10 cellular contexts compared by ENCODE assay signal in genomic region chr19:17026041-17026658, GRCh38. TPM values are rescaled to one million over a fixed set of nuclear protein-coding genes. Genes with fewer than 3 reads are reported as not detected.
DNase-seq lines count a peak whose midpoint lies in the region; ATAC-seq and TF ChIP-seq lines count a peak whose summit lies in the region.
"Had no signal": no experiment of that assay in that cellular context is flagged by ENCODE, and none has a peak within 500 bp of the region (broad histone marks: within the 10 kb centered on the region; RNA-seq: fewer than 3 reads in every experiment).

No MANE protein-coding gene starts in this region.

- no peaks in the 10 kb centered on the region for H3K36me3 ChIP-seq in heart right ventricle
- no peaks in the 10 kb centered on the region for H3K36me3 ChIP-seq in mucosa of descending colon (ENCODE audit: low read depth)

- peak overlapping the region in 6 of 10 donors; percentile 15 to 75 (median 37) for H3K27ac ChIP-seq in heart right ventricle
- H3K27ac ChIP-seq: KMS-11 had no signal

- peak overlapping the region; percentile 9 to 56 (median 48) for H3K4me3 ChIP-seq in heart right ventricle
- H3K4me3 ChIP-seq in choroid plexus epithelial cell (ENCODE audit: low read depth, low read length): peak overlapping the region; percentile 1
- no peak overlapping the region for H3K4me3 ChIP-seq in mucosa of descending colon

- peaks cover 0 to 62% (median 48%) of the 10 kb centered on the region in 7 donors for H3K27me3 ChIP-seq in heart right ventricle

- DNase-seq in heart right ventricle (no peak), cardiac septum (ENCODE audit: low spot score) (no peak), choroid plexus epithelial cell (ENCODE audit: low read depth) (peak; percentile 31), mucosa of descending colon (peak in 1 of 3 donors; percentile 27), DMS53 (lab: John Stamatoyannopoulos, UW) (no peak), pons (ENCODE audit: low spot score) (no peak), SW480 (ENCODE audit: low spot score) (no peak)

- intact Hi-C loops in heart right ventricle (cut with DNase I): no loop called here
- intact Hi-C loops in cardiac septum (cut with DNase I): no loop called here
- intact Hi-C loops in mucosa of descending colon (cut with DNase I, micrococcal nuclease): no loop called here

- ATAC-seq in heart right ventricle (no peak), mucosa of descending colon (peak; percentile 38), HG03095 (IDR thresholded peaks at IDR 0.05; ENCODE audit: unreplicated experiment) (no peak)
- ATAC-seq: SK-N-SH treated with all-trans-retinoic acid at 6 μM for 48 hours had no signal

- 2% methylated on average over 35 to 38 of the region's 38 CpGs for WGBS in heart right ventricle, 2 donors

- H3K9me3 ChIP-seq in heart right ventricle: peaks cover 0 to 25% (median 13%) of the 10 kb centered on the region in 11 donors
- H3K9me3 ChIP-seq in mucosa of descending colon: peaks cover 4% of the 10 kb centered on the region

- H3K4me1 ChIP-seq in heart right ventricle (peaks cover 0 to 27% (median 4%) of the 10 kb centered on the region in 9 donors), mucosa of descending colon (ENCODE audit: low read depth) (no peaks in the 10 kb centered on the region)

- TF ChIP-seq CTCF in heart right ventricle (IDR thresholded peaks at IDR 0.05): no peak
- no peak for TF ChIP-seq CTCF in choroid plexus epithelial cell (conservative IDR thresholded peaks at IDR 0.05; ENCODE audit: low read depth, low read length)
- no peak for TF ChIP-seq CTCF in mucosa of descending colon (IDR thresholded peaks at IDR 0.05)

RNA-seq across cellular contexts. Expression of gene CPAMD8, which starts 0.5 kb away (rescaled TPM):
- 10 to 100 TPM in 6 of 10 donors, 1 to 10 TPM in 4; 4.8 to 30.4 (median 10.5) TPM for total RNA-seq in heart right ventricle
- 10 to 100 TPM; 11.0 to 77.9 TPM for polyA plus RNA-seq in heart right ventricle
- total RNA-seq in cardiac septum: 7.1 TPM
- total RNA-seq in mucosa of descending colon: 1 to 10 TPM; 2.3 to 5.8 (median 3.1) TPM

RNA-seq across cellular contexts. Expression of gene HAUS8, which starts 49.1 kb away (rescaled TPM):
- total RNA-seq in heart right ventricle: 1 to 10 TPM; 2.0 to 9.1 (median 4.7) TPM
- polyA plus RNA-seq in heart right ventricle: 10 to 100 TPM in 1 of 2 donors, 1 to 10 TPM in 1; 4.4 to 10.2 TPM
- total RNA-seq in cardiac septum: 2.6 TPM
- total RNA-seq in mucosa of descending colon: 10 to 100 TPM; 12.2 to 16.6 (median 13.6) TPM

RNA-seq across cellular contexts. Expression of gene MYO9B, which starts 49.4 kb away (rescaled TPM):
- total RNA-seq in heart right ventricle: 10 to 100 TPM; 19.9 to 55.0 (median 27.5) TPM
- 10 to 100 TPM; 27.9 to 55.2 TPM for polyA plus RNA-seq in heart right ventricle
- total RNA-seq in cardiac septum: 35.6 TPM
- total RNA-seq in mucosa of descending colon: 10 to 100 TPM; 73.7 to 91.8 (median 90.8) TPM
